Comparison of ENCODE assay signal across 1 cellular context in the genomic region with DNA sequence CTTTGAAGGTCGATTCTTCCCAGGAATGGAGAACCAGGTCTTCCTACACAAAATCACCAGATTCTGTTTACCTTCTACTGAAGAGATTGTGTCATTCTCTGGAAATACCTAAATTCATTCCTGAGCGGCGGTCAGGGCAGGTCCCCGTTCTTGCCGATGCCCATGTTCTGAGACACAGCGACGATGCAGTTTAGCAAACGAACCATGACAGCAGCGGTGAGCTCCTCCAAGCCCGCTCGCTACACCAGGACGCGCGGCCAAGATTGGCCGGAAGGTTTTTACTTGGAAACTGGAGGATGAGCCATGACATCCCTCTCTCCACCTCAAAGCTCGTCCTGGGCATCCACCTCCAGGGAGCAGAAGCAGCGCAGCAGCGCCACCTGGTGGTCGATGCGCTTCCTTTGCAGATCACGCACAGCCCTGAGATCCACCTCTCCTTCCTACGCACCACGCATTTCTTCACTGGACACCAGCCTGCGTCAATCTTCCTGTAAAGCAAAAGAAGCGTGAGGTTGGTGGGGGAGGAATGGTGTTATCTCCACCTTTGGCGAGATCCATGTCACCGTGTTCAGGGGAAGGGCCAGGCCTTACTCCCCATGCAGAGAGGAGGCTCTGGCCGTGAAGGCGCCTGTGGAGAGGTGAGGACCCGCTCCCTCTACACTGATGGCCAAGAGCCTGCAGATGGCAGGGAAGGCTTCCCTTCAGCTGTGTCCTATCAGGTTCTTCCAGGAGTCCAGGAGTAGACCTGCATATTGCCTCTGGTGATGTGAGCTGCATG.
TF ChIP-seq lines count a peak whose summit lies in the region.

No MANE protein-coding gene starts in this region.

TF ChIP-seq in K562, 482 proteins besides CTCF, POLR2A, EP300 and RAD21 (continued from another document and continues in another):
- TF ChIP-seq CHAMP1 (IDR thresholded peaks at IDR 0.05) (no peak), ZNF12 (CRISPR knock-in tag; IDR thresholded peaks at IDR 0.05) (no peak), SRSF3 (IDR thresholded peaks at IDR 0.05; ENCODE audit: insufficient read depth, low read length) (no peak), TCF3 (CRISPR knock-in tag; IDR thresholded peaks at IDR 0.05) (no peak), WHSC1 (IDR thresholded peaks at IDR 0.05; ENCODE audit: low read length) (no peak), RCOR1 (IDR thresholded peaks at IDR 0.05; ENCODE audit: borderline replicate concordance in 1 of 2, low read depth in 2 of 2, low read length in 2 of 2) (peak in 1 of 2 experiments; percentile 87; a peak in 2 of 4 replicates), C11orf30 (IDR thresholded peaks at IDR 0.05; ENCODE audit: low read depth) (no peak), E2F6 (IDR thresholded peaks at IDR 0.05; ENCODE audit: borderline replicate concordance in 1 of 2, extremely low read depth in 1 of 2, insufficient read depth in 1 of 2, insufficient read length in 1 of 2, low read depth in 1 of 2, low read length in 1 of 2, poor library complexity in 1 of 2, severe bottlenecking in 1 of 2) (peak in 1 of 2 experiments; percentile 6), MAZ (CRISPR knock-in tag; conservative IDR thresholded peaks at IDR 0.05 in 1 of 2, IDR thresholded peaks at IDR 0.05 in 1 of 2) (peak in 1 of 2 experiments; percentile 57; a peak in 2 of 4 replicates), TGIF2 (CRISPR knock-in tag; IDR thresholded peaks at IDR 0.05) (no peak), ZBTB11 (CRISPR knock-in tag; IDR thresholded peaks at IDR 0.05) (no peak), CREM (IDR thresholded peaks at IDR 0.05; ENCODE audit: low read depth) (peak; percentile 62; the same call in 1 of the 2 replicates), NR2F6 (CRISPR knock-in tag; IDR thresholded peaks at IDR 0.05) (no peak), PREB (CRISPR knock-in tag; IDR thresholded peaks at IDR 0.05) (no peak), ZNF695 (CRISPR knock-in tag; IDR thresholded peaks at IDR 0.05) (no peak), YBX1 (IDR thresholded peaks at IDR 0.05) (no peak), FOXO4 (CRISPR knock-in tag; IDR thresholded peaks at IDR 0.05) (no peak), YY1 (IDR thresholded peaks at IDR 0.05; ENCODE audit: borderline replicate concordance in 1 of 3, control insufficient read depth in 1 of 3, extremely low read depth in 1 of 3, insufficient read depth in 3 of 3, insufficient read length in 1 of 3, insufficient replicate concordance in 2 of 3, low read depth in 1 of 3, low read length in 2 of 3) (peak in 1 of 3 experiments; percentile 58), EGR1 (conservative IDR thresholded peaks at IDR 0.05) (peak; percentile 59; the same call in 1 of the 2 replicates), MYNN (IDR thresholded peaks at IDR 0.05) (0 out of 2 replicates have a peak, but pooled peaks have one; percentile 14), MYNN (CRISPR knock-in tag; IDR thresholded peaks at IDR 0.05) (no peak)
- TF ChIP-seq, protein P1, sequence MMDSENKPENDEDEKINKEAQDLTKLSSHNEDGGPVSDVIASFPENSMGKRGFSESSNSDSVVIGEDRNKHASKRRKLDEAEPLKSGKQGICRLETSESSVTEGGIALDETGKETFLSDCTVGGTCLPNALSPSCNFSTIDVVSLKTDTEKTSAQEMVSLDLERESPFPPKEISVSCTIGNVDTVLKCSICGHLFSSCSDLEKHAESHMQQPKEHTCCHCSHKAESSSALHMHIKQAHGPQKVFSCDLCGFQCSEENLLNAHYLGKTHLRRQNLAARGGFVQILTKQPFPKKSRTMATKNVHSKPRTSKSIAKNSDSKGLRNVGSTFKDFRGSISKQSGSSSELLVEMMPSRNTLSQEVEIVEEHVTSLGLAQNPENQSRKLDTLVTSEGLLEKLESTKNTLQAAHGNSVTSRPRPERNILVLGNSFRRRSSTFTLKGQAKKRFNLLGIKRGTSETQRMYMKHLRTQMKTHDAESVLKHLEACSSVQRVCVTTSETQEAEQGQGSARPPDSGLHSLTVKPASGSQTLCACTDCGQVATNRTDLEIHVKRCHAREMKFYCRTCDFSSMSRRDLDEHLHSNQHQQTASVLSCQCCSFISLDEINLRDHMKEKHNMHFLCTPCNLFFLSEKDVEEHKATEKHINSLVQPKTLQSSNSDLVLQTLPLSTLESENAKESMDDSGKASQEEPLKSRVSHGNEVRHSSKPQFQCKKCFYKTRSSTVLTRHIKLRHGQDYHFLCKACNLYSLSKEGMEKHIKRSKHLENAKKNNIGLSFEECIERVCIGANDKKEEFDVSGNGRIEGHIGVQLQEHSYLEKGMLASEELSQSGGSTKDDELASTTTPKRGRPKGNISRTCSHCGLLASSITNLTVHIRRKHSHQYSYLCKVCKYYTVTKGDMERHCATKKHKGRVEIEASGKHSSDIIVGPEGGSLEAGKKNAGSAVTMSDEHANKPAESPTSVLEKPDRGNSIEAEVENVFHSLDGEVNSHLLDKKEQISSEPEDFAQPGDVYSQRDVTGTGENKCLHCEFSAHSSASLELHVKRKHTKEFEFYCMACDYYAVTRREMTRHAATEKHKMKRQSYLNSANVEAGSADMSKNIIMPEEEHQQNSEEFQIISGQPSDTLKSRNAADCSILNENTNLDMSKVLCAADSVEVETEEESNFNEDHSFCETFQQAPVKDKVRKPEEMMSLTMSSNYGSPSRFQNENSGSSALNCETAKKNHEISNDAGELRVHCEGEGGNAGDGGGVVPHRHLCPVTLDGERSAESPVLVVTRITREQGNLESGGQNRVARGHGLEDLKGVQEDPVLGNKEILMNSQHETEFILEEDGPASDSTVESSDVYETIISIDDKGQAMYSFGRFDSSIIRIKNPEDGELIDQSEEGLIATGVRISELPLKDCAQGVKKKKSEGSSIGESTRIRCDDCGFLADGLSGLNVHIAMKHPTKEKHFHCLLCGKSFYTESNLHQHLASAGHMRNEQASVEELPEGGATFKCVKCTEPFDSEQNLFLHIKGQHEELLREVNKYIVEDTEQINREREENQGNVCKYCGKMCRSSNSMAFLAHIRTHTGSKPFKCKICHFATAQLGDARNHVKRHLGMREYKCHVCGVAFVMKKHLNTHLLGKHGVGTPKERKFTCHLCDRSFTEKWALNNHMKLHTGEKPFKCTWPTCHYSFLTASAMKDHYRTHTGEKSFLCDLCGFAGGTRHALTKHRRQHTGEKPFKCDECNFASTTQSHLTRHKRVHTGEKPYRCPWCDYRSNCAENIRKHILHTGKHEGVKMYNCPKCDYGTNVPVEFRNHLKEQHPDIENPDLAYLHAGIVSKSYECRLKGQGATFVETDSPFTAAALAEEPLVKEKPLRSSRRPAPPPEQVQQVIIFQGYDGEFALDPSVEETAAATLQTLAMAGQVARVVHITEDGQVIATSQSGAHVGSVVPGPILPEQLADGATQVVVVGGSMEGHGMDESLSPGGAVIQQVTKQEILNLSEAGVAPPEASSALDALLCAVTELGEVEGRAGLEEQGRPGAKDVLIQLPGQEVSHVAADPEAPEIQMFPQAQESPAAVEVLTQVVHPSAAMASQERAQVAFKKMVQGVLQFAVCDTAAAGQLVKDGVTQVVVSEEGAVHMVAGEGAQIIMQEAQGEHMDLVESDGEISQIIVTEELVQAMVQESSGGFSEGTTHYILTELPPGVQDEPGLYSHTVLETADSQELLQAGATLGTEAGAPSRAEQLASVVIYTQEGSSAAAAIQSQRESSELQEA (IDR thresholded peaks at IDR 0.05; ENCODE audit: low read depth) = no peak
- TF ChIP-seq, protein P2, sequence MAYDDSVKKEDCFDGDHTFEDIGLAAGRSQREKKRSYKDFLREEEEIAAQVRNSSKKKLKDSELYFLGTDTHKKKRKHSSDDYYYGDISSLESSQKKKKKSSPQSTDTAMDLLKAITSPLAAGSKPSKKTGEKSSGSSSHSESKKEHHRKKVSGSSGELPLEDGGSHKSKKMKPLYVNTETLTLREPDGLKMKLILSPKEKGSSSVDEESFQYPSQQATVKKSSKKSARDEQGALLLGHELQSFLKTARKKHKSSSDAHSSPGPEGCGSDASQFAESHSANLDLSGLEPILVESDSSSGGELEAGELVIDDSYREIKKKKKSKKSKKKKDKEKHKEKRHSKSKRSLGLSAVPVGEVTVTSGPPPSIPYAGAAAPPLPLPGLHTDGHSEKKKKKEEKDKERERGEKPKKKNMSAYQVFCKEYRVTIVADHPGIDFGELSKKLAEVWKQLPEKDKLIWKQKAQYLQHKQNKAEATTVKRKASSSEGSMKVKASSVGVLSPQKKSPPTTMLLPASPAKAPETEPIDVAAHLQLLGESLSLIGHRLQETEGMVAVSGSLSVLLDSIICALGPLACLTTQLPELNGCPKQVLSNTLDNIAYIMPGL (CRISPR knock-in tag; IDR thresholded peaks at IDR 0.05) = no peak
- TF ChIP-seq, protein P3, sequence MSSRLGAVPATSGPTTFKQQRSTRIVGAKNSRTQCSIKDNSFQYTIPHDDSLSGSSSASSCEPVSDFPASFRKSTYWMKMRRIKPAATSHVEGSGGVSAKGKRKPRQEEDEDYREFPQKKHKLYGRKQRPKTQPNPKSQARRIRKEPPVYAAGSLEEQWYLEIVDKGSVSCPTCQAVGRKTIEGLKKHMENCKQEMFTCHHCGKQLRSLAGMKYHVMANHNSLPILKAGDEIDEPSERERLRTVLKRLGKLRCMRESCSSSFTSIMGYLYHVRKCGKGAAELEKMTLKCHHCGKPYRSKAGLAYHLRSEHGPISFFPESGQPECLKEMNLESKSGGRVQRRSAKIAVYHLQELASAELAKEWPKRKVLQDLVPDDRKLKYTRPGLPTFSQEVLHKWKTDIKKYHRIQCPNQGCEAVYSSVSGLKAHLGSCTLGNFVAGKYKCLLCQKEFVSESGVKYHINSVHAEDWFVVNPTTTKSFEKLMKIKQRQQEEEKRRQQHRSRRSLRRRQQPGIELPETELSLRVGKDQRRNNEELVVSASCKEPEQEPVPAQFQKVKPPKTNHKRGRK (tag; IDR thresholded peaks at IDR 0.05) = no peak
- TF ChIP-seq, protein P4, sequence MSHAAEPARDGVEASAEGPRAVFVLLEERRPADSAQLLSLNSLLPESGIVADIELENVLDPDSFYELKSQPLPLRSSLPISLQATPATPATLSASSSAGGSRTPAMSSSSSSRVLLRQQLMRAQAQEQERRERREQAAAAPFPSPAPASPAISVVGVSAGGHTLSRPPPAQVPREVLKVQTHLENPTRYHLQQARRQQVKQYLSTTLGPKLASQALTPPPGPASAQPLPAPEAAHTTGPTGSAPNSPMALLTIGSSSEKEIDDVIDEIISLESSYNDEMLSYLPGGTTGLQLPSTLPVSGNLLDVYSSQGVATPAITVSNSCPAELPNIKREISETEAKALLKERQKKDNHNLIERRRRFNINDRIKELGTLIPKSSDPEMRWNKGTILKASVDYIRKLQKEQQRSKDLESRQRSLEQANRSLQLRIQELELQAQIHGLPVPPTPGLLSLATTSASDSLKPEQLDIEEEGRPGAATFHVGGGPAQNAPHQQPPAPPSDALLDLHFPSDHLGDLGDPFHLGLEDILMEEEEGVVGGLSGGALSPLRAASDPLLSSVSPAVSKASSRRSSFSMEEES (CRISPR knock-in tag; IDR thresholded peaks at IDR 0.05) = no peak
